3 cellular contexts compared by ENCODE assay signal in genomic region chr19:29767039-29767735, GRCh38.
TF ChIP-seq lines count a peak whose summit lies in the region.

No MANE protein-coding gene starts in this region.

TF ChIP-seq in HEK293, 187 proteins besides CTCF, POLR2A, EP300 and RAD21:
- no peak for TF ChIP-seq ZNF350 (tag by site-specific recombination; IDR thresholded peaks at IDR 0.05)
- TF ChIP-seq ZNF366 (tag by site-specific recombination; conservative IDR thresholded peaks at IDR 0.05), result peak; percentile 56

TF ChIP-seq in K562, 482 proteins besides CTCF, POLR2A, EP300 and RAD21:
- TF ChIP-seq DACH1 (IDR thresholded peaks at IDR 0.05; ENCODE audit: partially characterized antibody), result peak; percentile 95
- TF ChIP-seq CC2D1A (IDR thresholded peaks at IDR 0.05), result no peak

TF ChIP-seq in GM23338, 12 proteins besides CTCF, POLR2A, EP300 and RAD21:
- TF ChIP-seq EZH2phosphoT487 (IDR thresholded peaks at IDR 0.05; ENCODE audit: unreplicated experiment) (no peak), ZNF331 (CRISPR knock-in tag; IDR thresholded peaks at IDR 0.05; ENCODE audit: low read depth) (no peak), ETS1 (IDR thresholded peaks at IDR 0.05) (no peak), POLR2AphosphoS5 (IDR thresholded peaks at IDR 0.05; ENCODE audit: low read depth) (no peak), EZH2 (IDR thresholded peaks at IDR 0.05; ENCODE audit: low read depth, unreplicated experiment) (no peak), NANOG (IDR thresholded peaks at IDR 0.05; ENCODE audit: borderline replicate concordance) (no peak), ZNF114 (CRISPR knock-in tag; IDR thresholded peaks at IDR 0.05) (no peak), CREB1 (CRISPR knock-in tag; IDR thresholded peaks at IDR 0.05; ENCODE audit: low read depth) (no peak), ZNF462 (CRISPR knock-in tag; IDR thresholded peaks at IDR 0.05) (no peak), REST (IDR thresholded peaks at IDR 0.05; ENCODE audit: unreplicated experiment) (no peak), STAT1 (IDR thresholded peaks at IDR 0.05; ENCODE audit: unreplicated experiment) (no peak), JUNB (IDR thresholded peaks at IDR 0.05; ENCODE audit: unreplicated experiment) (no peak)
